ENCODE assay signal across 21 cellular contexts in the genomic region with DNA sequence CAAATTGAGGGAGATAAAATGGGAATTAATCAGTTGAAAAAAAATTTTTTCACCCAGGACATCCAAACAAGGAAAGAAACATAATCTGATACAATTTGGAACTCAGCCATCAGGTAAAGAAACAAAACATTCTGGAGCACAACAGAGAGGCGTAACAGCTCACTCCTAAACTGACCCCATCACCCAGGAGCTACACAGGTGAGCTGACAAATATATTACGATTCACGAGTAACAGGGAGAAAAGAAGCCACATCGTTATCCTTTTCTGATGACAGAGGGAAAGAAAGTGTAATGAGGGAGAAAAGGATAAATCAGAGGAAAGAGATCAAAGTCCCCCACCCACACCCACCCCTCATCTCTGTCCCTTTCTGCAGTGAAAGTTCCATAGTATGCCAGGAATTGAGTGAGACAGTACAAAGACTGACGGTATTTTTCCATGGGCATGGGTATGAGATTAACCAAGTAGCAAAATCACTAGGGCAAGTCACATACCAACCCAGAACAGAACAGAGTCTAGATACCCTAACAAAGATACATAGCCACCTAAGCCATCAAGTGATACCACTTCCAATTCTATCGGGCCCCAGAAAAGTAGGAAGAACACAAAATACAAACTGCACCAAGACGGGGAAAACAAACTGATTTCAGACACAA.
"Had no signal": no experiment of that assay in that cellular context is flagged by ENCODE, and none has a peak within 500 bp of the region (broad histone marks: within the 10 kb centered on the region; RNA-seq: fewer than 3 reads in every experiment).

No MANE protein-coding gene starts in this region.

- H3K27ac ChIP-seq: esophagus muscularis mucosa, heart right ventricle, left lung, sigmoid colon, SK-N-MC, tibial artery, WERI-Rb-1 had no signal

- H3K27me3 ChIP-seq: esophagus muscularis mucosa, heart right ventricle, left lung, sigmoid colon, tibial artery had no signal

- ATAC-seq: heart right ventricle; left lung; stimulated activated memory B cell treated with anti-CD40 and anti-IgM and Interleukin-4, amounts not matched to agents 10 μg/mL and 1 μg/mL and 100 μg/mL, for 72 hours had no signal

- H3K27me3 Mint-ChIP-seq: stimulated activated memory B cell treated with anti-CD40 and anti-IgM and Interleukin-4, amounts not matched to agents 10 μg/mL and 1 μg/mL and 100 μg/mL, for 72 hours had no signal

- H3K4me1 ChIP-seq: left lung, tibial artery had no signal

- FAIRE-seq: bronchial epithelial cell, endothelial cell of umbilical vein, urothelium cell line had no signal

- H3K27ac Mint-ChIP-seq: stimulated activated memory B cell treated with anti-CD40 and anti-IgM and Interleukin-4, amounts not matched to agents 10 μg/mL and 1 μg/mL and 100 μg/mL, for 72 hours had no signal

- DNase-seq: activated CD8-positive, alpha-beta memory T cell treated with anti-CD3 and anti-CD28 coated beads, Interleukin-2, amount 50 U/mL, for 4 hours; activated naive CD4-positive, alpha-beta T cell; cerebellar nuclear complex; effector memory CD4-positive, alpha-beta T cell; heart right ventricle; left lung; midbrain; nucleus accumbens; sigmoid colon; stimulated activated CD4-positive, alpha-beta T cell treated with anti-CD3 and anti-CD28 coated beads, Interleukin-4, amount 100 ng/mL, for 24 hours; T-helper 1 cell; T1000; tibial artery; WERI-Rb-1 had no signal

- H3K4me1 Mint-ChIP-seq: nephron; stimulated activated memory B cell treated with anti-CD40 and anti-IgM and Interleukin-4, amounts not matched to agents 10 μg/mL and 1 μg/mL and 100 μg/mL, for 72 hours had no signal

- H3K9me3 Mint-ChIP-seq: nephron; stimulated activated memory B cell treated with anti-CD40 and anti-IgM and Interleukin-4, amounts not matched to agents 10 μg/mL and 1 μg/mL and 100 μg/mL, for 72 hours had no signal

- H3K9me3 ChIP-seq: esophagus muscularis mucosa, heart right ventricle, left lung, sigmoid colon, tibial artery had no signal

- H3K4me3 Mint-ChIP-seq: nephron; stimulated activated memory B cell treated with anti-CD40 and anti-IgM and Interleukin-4, amounts not matched to agents 10 μg/mL and 1 μg/mL and 100 μg/mL, for 72 hours had no signal

- H3K4me3 ChIP-seq: esophagus muscularis mucosa, heart right ventricle, left lung, sigmoid colon, SK-N-MC, tibial artery had no signal
